11 cellular contexts compared by ENCODE assay signal in genomic region chr1:157154940-157155514, GRCh38. TPM values are rescaled to one million over a fixed set of nuclear protein-coding genes. Genes with fewer than 3 reads are reported as not detected.
A peak's percentile ranks its signal among the peaks of the same experiment; 100 is the strongest.
DNase-seq lines count a peak whose midpoint lies in the region; TF ChIP-seq lines count a peak whose summit lies in the region.
"Had no signal": no experiment of that assay in that cellular context is flagged by ENCODE, and none has a peak within 500 bp of the region (broad histone marks: within the 10 kb centered on the region; RNA-seq: fewer than 3 reads in every experiment).

No MANE protein-coding gene starts in this region.

- H3K4me2 ChIP-seq in OCI-LY7 (ENCODE audit: low read length): no peak overlapping the region

- H3K79me2 ChIP-seq in OCI-LY7 (ENCODE audit: insufficient read depth, low read depth, low read length): no peaks in the 10 kb centered on the region

- CTCF ChIA-PET in OCI-LY7 (lab: Charles Lee; ENCODE audit: unreplicated experiment): interaction anchor here (1.2 kb wide), 1 partner anchor 65 kb away, joined by 5 read pairs; no protein-coding TSS in a partner anchor

- intact Hi-C loops in OCI-LY7 (cut with micrococcal nuclease; ENCODE audit: unreplicated experiment): no loop called here

- H3K9me3 ChIP-seq in OCI-LY7 (ENCODE audit: low read length): no peaks in the 10 kb centered on the region

- no peak overlapping the region for H3K27ac ChIP-seq in OCI-LY7 (ENCODE audit: low read depth, low read length, poor library complexity, severe bottlenecking)

- POLR2A ChIA-PET in OCI-LY7 (lab: Charles Lee): no interaction called here

- H3K4me3 ChIP-seq in OCI-LY7 (ENCODE audit: low read depth, low read length, poor library complexity, severe bottlenecking): no peak overlapping the region

- H3K9me2 ChIP-seq in OCI-LY7 (ENCODE audit: insufficient read depth, low read length): no peaks in the 10 kb centered on the region

- no TSS peak for BruUV-seq in OCI-LY7 (replicated peaks; lab: Mats Ljungman, UMichigan)

- H4K20me1 ChIP-seq in OCI-LY7 (ENCODE audit: insufficient read depth, low read length): no peaks in the 10 kb centered on the region

- no peaks in the 10 kb centered on the region for H3K36me3 ChIP-seq in OCI-LY7 (ENCODE audit: insufficient read depth, low read length)

- H3K4me1 ChIP-seq in OCI-LY7 (ENCODE audit: insufficient read depth, low read length, poor library complexity, severe bottlenecking): no peaks in the 10 kb centered on the region

- H2AFZ ChIP-seq in OCI-LY7 (ENCODE audit: low read length): no peak overlapping the region

- DNase-seq in Ammon's horn (ENCODE audit: low spot score): peak; percentile 49
- peak; percentile 33 for DNase-seq in NCI-H2196 treated with DMSO at 0.1 percent for 48 hours (lab: John Stamatoyannopoulos, UW; ENCODE audit: unreplicated experiment)
- DNase-seq in dermis blood vessel endothelial cell: peak; percentile 90
- DNase-seq in medulla oblongata (ENCODE audit: extremely low spot score): peak; percentile 62
- no peak for DNase-seq in OCI-LY7 (ENCODE audit: low spot score)
- no peak for DNase-seq in AG08396 (ENCODE audit: low spot score)
- DNase-seq in SKM-1 treated with dmso at 0.1 percent for 144 hours (lab: John Stamatoyannopoulos, UW; ENCODE audit: unreplicated experiment): no peak
- no peak for DNase-seq in activated CD4-positive, CD25-positive, alpha-beta regulatory T cell treated with anti-CD3 and anti-CD28 coated beads, Interleukin-2, amount 50 U/mL, for 72 hours
- DNase-seq: activated T-cell treated with anti-CD3 and anti-CD28 coated beads, Interleukin-2, amount 50 U/mL, for 72 hours; CD8-positive, alpha-beta memory T cell; NCI-H187 treated with DMSO at 0.1 percent for 48 hours had no signal

- no peak for TF ChIP-seq CTCF in OCI-LY7 (conservative IDR thresholded peaks at IDR 0.05; ENCODE audit: low read length)

RNA-seq across cellular contexts. Expression of gene ETV3, which starts 16.8 kb away (rescaled TPM):
- total RNA-seq in dermis blood vessel endothelial cell: 17.2 and 19.1 TPM in 2 replicates
- 11.1 and 12.0 TPM in 2 replicates for total RNA-seq in OCI-LY7 (2014; rRNA removed; shearing (Covaris generic))
- total RNA-seq in OCI-LY7 (2022): 18.3 and 20.4 TPM in 2 replicates

RNA-seq across cellular contexts. Expression of gene ETV3L, which starts 55.4 kb away (rescaled TPM):
- total RNA-seq in dermis blood vessel endothelial cell (not detected in 2 replicates), OCI-LY7 (2022) (not detected in 2 replicates)
- not detected in 2 replicates for total RNA-seq in OCI-LY7 (2014; rRNA removed; shearing (Covaris generic))
- total RNA-seq: activated T-cell treated with anti-CD3 and anti-CD28 coated beads, Interleukin-2, amount 50 U/mL, for 72 hours; CD8-positive, alpha-beta memory T cell had no signal

Comparison
In these comparisons a context has a peak if more than half of its experiments do, and no peak if none do; other contexts are left out.
1. DNase-seq: peak in Ammon's horn (single experiment), NCI-H2196 treated with DMSO at 0.1 percent for 48 hours (single experiment), dermis blood vessel endothelial cell (single experiment) and medulla oblongata (single experiment); none in OCI-LY7 (single experiment), AG08396 (single experiment), SKM-1 treated with dmso at 0.1 percent for 144 hours (single experiment) and activated CD4-positive, CD25-positive, alpha-beta regulatory T cell treated with anti-CD3 and anti-CD28 coated beads, Interleukin-2, amount 50 U/mL, for 72 hours (single experiment).